Comparison of ENCODE assay signal across 34 cellular contexts in genomic region chr15:98263787-98264186, GRCh38.
"Had no signal": no experiment of that assay in that cellular context is flagged by ENCODE, and none has a peak within 500 bp of the region (broad histone marks: within the 10 kb centered on the region; RNA-seq: fewer than 3 reads in every experiment).

No MANE protein-coding gene starts in this region.

- H3K27me3 ChIP-seq: MG63 had no signal

- H3K36me3 ChIP-seq: MG63 had no signal

- H3K4me3 ChIP-seq: MG63 had no signal

- DNase-seq: Karpas-422, Kasumi-1, MG63, MM.1S, MV-4-11, NCI-H1048, NCI-H1092, NCI-H1092 treated with DMSO at 0.1 percent for 48 hours, NCI-H1105, NCI-H1105 treated with DMSO at 0.1 percent for 48 hours, NCI-H1417, NCI-H1417 treated with DMSO at 0.1 percent for 48 hours, NCI-H1436, NCI-H1436 treated with DMSO at 0.1 percent for 48 hours, NCI-H146, NCI-H1694, NCI-H1694 treated with DMSO at 0.1 percent for 48 hours, NCI-H187, NCI-H187 treated with DMSO at 0.1 percent for 48 hours, NCI-H1930, NCI-H2029, NCI-H2029 treated with DMSO at 0.1 percent for 48 hours, NCI-H2081, NCI-H2081 treated with DMSO at 0.1 percent for 48 hours, NCI-H2107, NCI-H2171, NCI-H2171 treated with DMSO at 0.1 percent for 48 hours, NCI-H2227 treated with DMSO at 0.1 percent for 48 hours, NCI-H226, NCI-H345, NCI-H446, NCI-H446 treated with DMSO at 0.1 percent for 48 hours, NCI-H510A, NCI-H510A treated with DMSO at 0.1 percent for 48 hours had no signal
